Comparison of ENCODE assay signal across 1 cellular context in genomic region chr16:57608462-57609113, GRCh38.
TF ChIP-seq lines count a peak whose summit lies in the region.

No MANE protein-coding gene starts in this region.

TF ChIP-seq in GM12878, 131 proteins besides CTCF, POLR2A, EP300 and RAD21:
- TF ChIP-seq CHD2 (IDR thresholded peaks at IDR 0.05; ENCODE audit: borderline replicate concordance, low read depth, low read length) (no peak), MXI1 (IDR thresholded peaks at IDR 0.05; ENCODE audit: low read depth, low read length) (no peak), RELA (IDR thresholded peaks at IDR 0.05; ENCODE audit: borderline replicate concordance, partially characterized antibody) (no peak), SREBF2 (IDR thresholded peaks at IDR 0.05; ENCODE audit: low read length) (no peak), YBX1 (IDR thresholded peaks at IDR 0.05) (no peak), CBX3 (IDR thresholded peaks at IDR 0.05; ENCODE audit: borderline replicate concordance, low read depth) (no peak), ESRRA (IDR thresholded peaks at IDR 0.05; ENCODE audit: low read length) (no peak), STAT3 (IDR thresholded peaks at IDR 0.05; ENCODE audit: low read depth, low read length) (no peak), TCF12 (IDR thresholded peaks at IDR 0.05; ENCODE audit: low read depth, low read length) (no peak), SUZ12 (IDR thresholded peaks at IDR 0.05; ENCODE audit: unreplicated experiment) (no peak), ZNF622 (IDR thresholded peaks at IDR 0.05) (no peak), HDAC2 (IDR thresholded peaks at IDR 0.05) (no peak), CBFB (IDR thresholded peaks at IDR 0.05; ENCODE audit: low read depth) (no peak), TCF3 (IDR thresholded peaks at IDR 0.05; ENCODE audit: borderline replicate concordance, insufficient read depth, low read depth, low read length) (no peak), RELB (IDR thresholded peaks at IDR 0.05; ENCODE audit: low read depth) (no peak), STAT1 (conservative IDR thresholded peaks at IDR 0.05) (no peak), HSF1 (IDR thresholded peaks at IDR 0.05; ENCODE audit: low read depth, low read length) (no peak)
- TF ChIP-seq, protein P1, sequence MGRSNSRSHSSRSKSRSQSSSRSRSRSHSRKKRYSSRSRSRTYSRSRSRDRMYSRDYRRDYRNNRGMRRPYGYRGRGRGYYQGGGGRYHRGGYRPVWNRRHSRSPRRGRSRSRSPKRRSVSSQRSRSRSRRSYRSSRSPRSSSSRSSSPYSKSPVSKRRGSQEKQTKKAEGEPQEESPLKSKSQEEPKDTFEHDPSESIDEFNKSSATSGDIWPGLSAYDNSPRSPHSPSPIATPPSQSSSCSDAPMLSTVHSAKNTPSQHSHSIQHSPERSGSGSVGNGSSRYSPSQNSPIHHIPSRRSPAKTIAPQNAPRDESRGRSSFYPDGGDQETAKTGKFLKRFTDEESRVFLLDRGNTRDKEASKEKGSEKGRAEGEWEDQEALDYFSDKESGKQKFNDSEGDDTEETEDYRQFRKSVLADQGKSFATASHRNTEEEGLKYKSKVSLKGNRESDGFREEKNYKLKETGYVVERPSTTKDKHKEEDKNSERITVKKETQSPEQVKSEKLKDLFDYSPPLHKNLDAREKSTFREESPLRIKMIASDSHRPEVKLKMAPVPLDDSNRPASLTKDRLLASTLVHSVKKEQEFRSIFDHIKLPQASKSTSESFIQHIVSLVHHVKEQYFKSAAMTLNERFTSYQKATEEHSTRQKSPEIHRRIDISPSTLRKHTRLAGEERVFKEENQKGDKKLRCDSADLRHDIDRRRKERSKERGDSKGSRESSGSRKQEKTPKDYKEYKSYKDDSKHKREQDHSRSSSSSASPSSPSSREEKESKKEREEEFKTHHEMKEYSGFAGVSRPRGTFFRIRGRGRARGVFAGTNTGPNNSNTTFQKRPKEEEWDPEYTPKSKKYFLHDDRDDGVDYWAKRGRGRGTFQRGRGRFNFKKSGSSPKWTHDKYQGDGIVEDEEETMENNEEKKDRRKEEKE (IDR thresholded peaks at IDR 0.05), result no peak
TF ChIP-seq in GM12878: peak in this region for 0.
